Comparison of ENCODE assay signal across 20 cellular contexts in genomic region chr6:31116661-31117385, GRCh38. TPM values are rescaled to one million over a fixed set of nuclear protein-coding genes. Genes with fewer than 3 reads are reported as not detected.
DNase-seq lines count a peak whose midpoint lies in the region; ATAC-seq and TF ChIP-seq lines count a peak whose summit lies in the region.
"Had no signal": no experiment of that assay in that cellular context is flagged by ENCODE, and none has a peak within 500 bp of the region (broad histone marks: within the 10 kb centered on the region; RNA-seq: fewer than 3 reads in every experiment).

No MANE protein-coding gene starts in this region.

- H3K4me1 ChIP-seq in esophagus muscularis mucosa (peaks cover 36 to 54% (median 44%) of the 10 kb centered on the region in 4 donors), stomach (peaks cover 17 to 49% (median 26%) of the 10 kb centered on the region in 4 donors), SJCRH30 (peaks cover 35% of the 10 kb centered on the region)
- H3K4me1 ChIP-seq: adrenal gland had no signal

- TF ChIP-seq POLR2A in esophagus muscularis mucosa (IDR thresholded peaks at IDR 0.05; ENCODE audit: low read depth), result no peak
- no peak for TF ChIP-seq POLR2A in stomach (IDR thresholded peaks at IDR 0.05)

- intact Hi-C loops in esophagus muscularis mucosa (cut with DNase I) (no loop called here), stomach (cut with DNase I; ENCODE audit: low total_unique reads) (no loop called here)
- intact Hi-C loops in activated T-helper 1 cell treated with anti-CD3 and anti-CD28 coated beads, Interleukin-12 subunit alpha, Interleukin-12 subunit beta, Interleukin-2, Interleukin-4 antibody, amounts not matched to agents 30 ng/mL and 10 ng/mL and 1 ng/mL, durations not matched to agents 14 hours and 24 hours and 36 hours (cut with micrococcal nuclease), result no loop called here

- no peaks in the 10 kb centered on the region; the same call in none of the 2 replicates for H3K27me3 Mint-ChIP-seq in HFFc6 (ENCODE audit: insufficient read depth)
- H3K27me3 Mint-ChIP-seq in activated T-helper 1 cell treated with anti-CD3 and anti-CD28 coated beads, Interleukin-12 subunit alpha, Interleukin-12 subunit beta, Interleukin-2, Interleukin-4 antibody, amounts not matched to agents 30 ng/mL and 10 ng/mL and 1 ng/mL, durations not matched to agents 14 hours and 24 hours and 36 hours (ENCODE audit: insufficient read depth), result peaks cover 5% of the 10 kb centered on the region

- H3K36me3 ChIP-seq in esophagus muscularis mucosa, result no peaks in the 10 kb centered on the region
- no peaks in the 10 kb centered on the region for H3K36me3 ChIP-seq in stomach
- no peaks in the 10 kb centered on the region for H3K36me3 ChIP-seq in SJCRH30
- H3K36me3 ChIP-seq: adrenal gland; BLaER1 treated with 17β-estradiol and CSF1 and Interleukin-3, amounts not matched to agents 10 nM and 100 nM; ovary; upper lobe of right lung had no signal

- TF ChIP-seq CTCF in HFFc6 (IDR thresholded peaks at IDR 0.05) (no peak), esophagus muscularis mucosa (IDR thresholded peaks at IDR 0.05) (no peak), stomach (IDR thresholded peaks at IDR 0.05) (no peak)

- H3K9me3 ChIP-seq in esophagus muscularis mucosa (no peaks in the 10 kb centered on the region), stomach (no peaks in the 10 kb centered on the region), SJCRH30 (replicated peaks) (no peaks in the 10 kb centered on the region)
- H3K9me3 ChIP-seq: adrenal gland; BLaER1 treated with 17β-estradiol and CSF1 and Interleukin-3, amounts not matched to agents 10 nM and 100 nM; ovary; upper lobe of right lung had no signal

- H3K27ac ChIP-seq in esophagus muscularis mucosa (replicated peaks in 1 of 4) (peak overlapping the region in 2 of 4 donors; percentile 27 to 62), stomach (peak overlapping the region in 3 of 5 donors; percentile 21 to 51 (median 26)), SJCRH30 (no peak overlapping the region)
- H3K27ac ChIP-seq: adrenal gland; BLaER1 treated with 17β-estradiol and CSF1 and Interleukin-3, amounts not matched to agents 10 nM and 100 nM; ovary; upper lobe of right lung had no signal

- peak overlapping the region; percentile 57; the same call in 1 of the 2 replicates for H3K4me3 Mint-ChIP-seq in HFFc6
- no peak overlapping the region for H3K4me3 Mint-ChIP-seq in activated T-helper 1 cell treated with anti-CD3 and anti-CD28 coated beads, Interleukin-12 subunit alpha, Interleukin-12 subunit beta, Interleukin-2, Interleukin-4 antibody, amounts not matched to agents 30 ng/mL and 10 ng/mL and 1 ng/mL, durations not matched to agents 14 hours and 24 hours and 36 hours
- H3K4me3 Mint-ChIP-seq: activated T-cell treated with anti-CD3 and anti-CD28 coated beads, Interleukin-2, amount 50 U/mL, for 24 hours; mesothelial cell of epicardium had no signal

- H3K27me3 ChIP-seq in esophagus muscularis mucosa (no peaks in the 10 kb centered on the region), stomach (no peaks in the 10 kb centered on the region), SJCRH30 (no peaks in the 10 kb centered on the region)
- H3K27me3 ChIP-seq: adrenal gland; BLaER1 treated with 17β-estradiol and CSF1 and Interleukin-3, amounts not matched to agents 10 nM and 100 nM; ovary; upper lobe of right lung had no signal

- H3K27ac Mint-ChIP-seq in HFFc6, result no peak overlapping the region; the same call in 1 of the 2 replicates
- no peak overlapping the region for H3K27ac Mint-ChIP-seq in activated T-helper 1 cell treated with anti-CD3 and anti-CD28 coated beads, Interleukin-12 subunit alpha, Interleukin-12 subunit beta, Interleukin-2, Interleukin-4 antibody, amounts not matched to agents 30 ng/mL and 10 ng/mL and 1 ng/mL, durations not matched to agents 14 hours and 24 hours and 36 hours
- H3K27ac Mint-ChIP-seq: activated T-cell treated with anti-CD3 and anti-CD28 coated beads, Interleukin-2, amount 50 U/mL, for 24 hours; IgD-negative memory B cell; mesothelial cell of epicardium had no signal

- H3K4me3 ChIP-seq in esophagus muscularis mucosa (peak overlapping the region; percentile 28 to 41 (median 36)), stomach (peak overlapping the region in 2 of 4 donors; percentile 5 to 24), SJCRH30 (no peak overlapping the region)
- H3K4me3 ChIP-seq: adrenal gland; BLaER1 treated with 17β-estradiol and CSF1 and Interleukin-3, amounts not matched to agents 10 nM and 100 nM; ovary; upper lobe of right lung had no signal

- WGBS in esophagus muscularis mucosa, result 87% methylated on average over 7 of the region's 19 CpGs
- WGBS in stomach, 5 donors, result 75 to 88% (median 80%) methylated on average over 12 to 19 of the region's 19 CpGs

- no peak for DNase-seq in HFFc6
- DNase-seq in esophagus muscularis mucosa (ENCODE audit: extremely low spot score), result no peak
- DNase-seq in iris pigment epithelial cell (ENCODE audit: low read depth), result peak; percentile 14
- DNase-seq in stomach, result no peak
- no peak for DNase-seq in SJCRH30
- DNase-seq in activated T-helper 1 cell treated with anti-CD3 and anti-CD28 coated beads, Interleukin-12 subunit alpha, Interleukin-12 subunit beta, Interleukin-2, Interleukin-4 antibody, amounts not matched to agents 30 ng/mL and 10 ng/mL and 1 ng/mL, durations not matched to agents 14 hours and 24 hours and 36 hours (ENCODE audit: low spot score), result no peak
- DNase-seq: activated CD4-positive, alpha-beta T cell treated with anti-CD3 and anti-CD28 coated beads for 48 hours; activated T-cell treated with anti-CD3 and anti-CD28 coated beads, Interleukin-2, amount 50 U/mL, for 24 hours; DND-41; NCI-H446; ovary; T-helper 2 cell; upper lobe of right lung had no signal

- peaks cover 48% of the 10 kb centered on the region for H3K4me1 Mint-ChIP-seq in HFFc6 (ENCODE audit: low read depth)
- no peaks in the 10 kb centered on the region for H3K4me1 Mint-ChIP-seq in activated T-helper 1 cell treated with anti-CD3 and anti-CD28 coated beads, Interleukin-12 subunit alpha, Interleukin-12 subunit beta, Interleukin-2, Interleukin-4 antibody, amounts not matched to agents 30 ng/mL and 10 ng/mL and 1 ng/mL, durations not matched to agents 14 hours and 24 hours and 36 hours (ENCODE audit: low read depth)

- no peak for ATAC-seq in HG03520 (IDR thresholded peaks at IDR 0.05; ENCODE audit: unreplicated experiment)
- ATAC-seq in HG02970 (IDR thresholded peaks at IDR 0.05; ENCODE audit: low FRiP score, unreplicated experiment), result no peak
- ATAC-seq: upper lobe of right lung had no signal

- no peaks in the 10 kb centered on the region for H3K9me3 Mint-ChIP-seq in HFFc6
- H3K9me3 Mint-ChIP-seq in activated T-helper 1 cell treated with anti-CD3 and anti-CD28 coated beads, Interleukin-12 subunit alpha, Interleukin-12 subunit beta, Interleukin-2, Interleukin-4 antibody, amounts not matched to agents 30 ng/mL and 10 ng/mL and 1 ng/mL, durations not matched to agents 14 hours and 24 hours and 36 hours, result no peaks in the 10 kb centered on the region
- H3K9me3 Mint-ChIP-seq: activated T-cell treated with anti-CD3 and anti-CD28 coated beads, Interleukin-2, amount 50 U/mL, for 24 hours; IgD-negative memory B cell; mesothelial cell of epicardium had no signal

- H3K36me3 Mint-ChIP-seq in HFFc6 (ENCODE audit: low read depth), result no peaks in the 10 kb centered on the region
- H3K36me3 Mint-ChIP-seq in activated T-helper 1 cell treated with anti-CD3 and anti-CD28 coated beads, Interleukin-12 subunit alpha, Interleukin-12 subunit beta, Interleukin-2, Interleukin-4 antibody, amounts not matched to agents 30 ng/mL and 10 ng/mL and 1 ng/mL, durations not matched to agents 14 hours and 24 hours and 36 hours (ENCODE audit: low read depth), result no peaks in the 10 kb centered on the region
- H3K36me3 Mint-ChIP-seq: IgD-negative memory B cell, mesothelial cell of epicardium had no signal

- TF ChIP-seq EP300 in esophagus muscularis mucosa (IDR thresholded peaks at IDR 0.05) (no peak), stomach (IDR thresholded peaks at IDR 0.05) (no peak)

RNA-seq across cellular contexts. Expression of gene PSORS1C1, which starts 2.2 kb away (rescaled TPM):
- total RNA-seq in HFFc6 (2021; fragmentation: NEBNext Ultra II Directional; extraction: Animal tissue kit (Norgen Biotek cat#: 25700)), result 1 to 10 TPM; 2.1 to 4.4 (median 3.5) TPM
- total RNA-seq in esophagus muscularis mucosa, result 1 to 10 TPM in 3 of 4 donors, under 1 TPM in 1; 0.34 to 1.2 (median 1.1) TPM
- 1 to 10 TPM in 4 of 5 donors, not detected in 1; 2.7 to 5.7 (median 4.0) TPM for total RNA-seq in stomach
- 1 to 10 TPM; 3.1 to 7.4 (median 3.9) TPM for polyA plus RNA-seq in stomach
- 0.48 and 0.67 TPM in 2 replicates for total RNA-seq in SJCRH30 (2014; rRNA removed; shearing (Covaris generic))
- 0.26 TPM in 1 of 2 replicates, not detected in the other for total RNA-seq in activated T-helper 1 cell treated with anti-CD3 and anti-CD28 coated beads, Interleukin-12 subunit alpha, Interleukin-12 subunit beta, Interleukin-2, Interleukin-4 antibody, amounts not matched to agents 30 ng/mL and 10 ng/mL and 1 ng/mL, durations not matched to agents 14 hours and 24 hours and 36 hours

RNA-seq across cellular contexts. Expression of gene CDSN, which starts 3.4 kb away (rescaled TPM):
- total RNA-seq in HFFc6 (2021; fragmentation: NEBNext Ultra II Directional; extraction: Animal tissue kit (Norgen Biotek cat#: 25700)), result not detected
- not detected for total RNA-seq in esophagus muscularis mucosa
- total RNA-seq in stomach, result not detected
- under 1 TPM in 1 of 3 donors, not detected in 2; 0.05 TPM for polyA plus RNA-seq in stomach
- 0.06 TPM in 1 of 2 replicates, not detected in the other for total RNA-seq in SJCRH30 (2014; rRNA removed; shearing (Covaris generic))
- total RNA-seq in activated T-helper 1 cell treated with anti-CD3 and anti-CD28 coated beads, Interleukin-12 subunit alpha, Interleukin-12 subunit beta, Interleukin-2, Interleukin-4 antibody, amounts not matched to agents 30 ng/mL and 10 ng/mL and 1 ng/mL, durations not matched to agents 14 hours and 24 hours and 36 hours, result not detected in 2 replicates
- total RNA-seq: adrenal gland, mesothelial cell of epicardium, RPMI7951, upper lobe of right lung had no signal
- polyA plus RNA-seq: IgD-negative memory B cell had no signal

RNA-seq across cellular contexts. Expression of gene C6orf15, which starts 4.4 kb away (rescaled TPM):
- not detected for total RNA-seq in HFFc6 (2021; fragmentation: NEBNext Ultra II Directional; extraction: Animal tissue kit (Norgen Biotek cat#: 25700))
- not detected for total RNA-seq in esophagus muscularis mucosa
- not detected for total RNA-seq in stomach
- not detected for polyA plus RNA-seq in stomach
- 2.3 and 3.4 TPM in 2 replicates for total RNA-seq in SJCRH30 (2014; rRNA removed; shearing (Covaris generic))
- not detected in 2 replicates for total RNA-seq in activated T-helper 1 cell treated with anti-CD3 and anti-CD28 coated beads, Interleukin-12 subunit alpha, Interleukin-12 subunit beta, Interleukin-2, Interleukin-4 antibody, amounts not matched to agents 30 ng/mL and 10 ng/mL and 1 ng/mL, durations not matched to agents 14 hours and 24 hours and 36 hours
- total RNA-seq: adrenal gland, mesothelial cell of epicardium, ovary, RPMI7951, upper lobe of right lung had no signal
- polyA plus RNA-seq: adrenal gland, IgD-negative memory B cell, ovary had no signal

RNA-seq across cellular contexts. Expression of gene PSORS1C2, which starts 22.0 kb away (rescaled TPM):
- total RNA-seq in HFFc6 (2021; fragmentation: NEBNext Ultra II Directional; extraction: Animal tissue kit (Norgen Biotek cat#: 25700)), result not detected
- total RNA-seq in esophagus muscularis mucosa (not detected), stomach (under 1 TPM in 1 of 5 donors, not detected in 4; 0.73 TPM)
- 1 to 10 TPM in 1 of 3 donors, not detected in 2; 1.6 TPM for polyA plus RNA-seq in stomach
- total RNA-seq in SJCRH30 (2014; rRNA removed; shearing (Covaris generic)), result not detected in 2 replicates
- total RNA-seq in activated T-helper 1 cell treated with anti-CD3 and anti-CD28 coated beads, Interleukin-12 subunit alpha, Interleukin-12 subunit beta, Interleukin-2, Interleukin-4 antibody, amounts not matched to agents 30 ng/mL and 10 ng/mL and 1 ng/mL, durations not matched to agents 14 hours and 24 hours and 36 hours, result not detected in 2 replicates
- total RNA-seq: adrenal gland, mesothelial cell of epicardium, ovary, RPMI7951, upper lobe of right lung had no signal
- polyA plus RNA-seq: adrenal gland, IgD-negative memory B cell, ovary had no signal

RNA-seq across cellular contexts. Expression of gene CCHCR1, which starts 40.8 kb away (rescaled TPM):
- 10 to 100 TPM; 12.0 to 24.3 (median 23.5) TPM for total RNA-seq in HFFc6 (2021; fragmentation: NEBNext Ultra II Directional; extraction: Animal tissue kit (Norgen Biotek cat#: 25700))
- total RNA-seq in esophagus muscularis mucosa, result 10 to 100 TPM in 2 of 4 donors, 1 to 10 TPM in 2; 5.8 to 11.6 (median 9.4) TPM
- total RNA-seq in stomach, result 100 to 1,000 TPM in 1 of 5 donors, 10 to 100 TPM in 3, 1 to 10 TPM in 1; 9.7 to 201 (median 24.5) TPM
- polyA plus RNA-seq in stomach, result 10 to 100 TPM; 11.8 to 21.0 (median 12.3) TPM
- total RNA-seq in SJCRH30 (2014; rRNA removed; shearing (Covaris generic)), result 21.7 and 26.6 TPM in 2 replicates
- total RNA-seq in activated T-helper 1 cell treated with anti-CD3 and anti-CD28 coated beads, Interleukin-12 subunit alpha, Interleukin-12 subunit beta, Interleukin-2, Interleukin-4 antibody, amounts not matched to agents 30 ng/mL and 10 ng/mL and 1 ng/mL, durations not matched to agents 14 hours and 24 hours and 36 hours, result 50.9 and 51.3 TPM in 2 replicates
